Comparison of ENCODE assay signal across 15 cellular contexts in the genomic region with DNA sequence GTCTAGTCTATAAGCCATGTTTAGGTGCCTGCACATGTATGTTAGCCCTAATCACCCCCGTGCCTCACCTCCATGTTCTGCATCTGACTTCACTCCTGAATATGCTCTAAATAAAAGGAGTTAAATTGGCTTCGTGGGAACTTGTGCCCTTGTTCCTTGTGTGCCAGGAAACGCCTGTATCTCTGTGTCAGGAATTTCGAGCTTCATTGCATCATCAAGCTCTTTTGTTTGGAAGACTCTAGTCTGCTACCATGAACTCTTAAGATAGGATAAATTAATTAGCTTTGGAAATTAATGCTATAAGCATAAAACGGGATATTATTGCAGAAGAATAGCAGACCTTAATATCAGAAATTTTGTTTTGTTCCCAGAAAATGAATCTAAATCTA.
"Had no signal": no experiment of that assay in that cellular context is flagged by ENCODE, and none has a peak within 500 bp of the region (broad histone marks: within the 10 kb centered on the region; RNA-seq: fewer than 3 reads in every experiment).

No MANE protein-coding gene starts in this region.

- H3K9me3 ChIP-seq: heart right ventricle, lower lobe of right lung, spleen had no signal

- H3K36me3 ChIP-seq: brain microvascular endothelial cell, heart right ventricle, lower lobe of right lung, spleen had no signal

- H3K4me1 ChIP-seq: heart right ventricle, lower lobe of right lung, spleen had no signal

- DNase-seq: activated CD4-positive, alpha-beta T cell treated with anti-CD3 and anti-CD28 coated beads, Interleukin-2, amount 50 U/mL, for 1 hour; activated CD4-positive, CD25-positive, alpha-beta regulatory T cell treated with anti-CD3 and anti-CD28 coated beads, Interleukin-2, amount 50 U/mL, for 72 hours; activated gamma-delta T cell treated with Interleukin-2 at 50 U/mL for 16 hours; activated T-cell treated with anti-CD3 and anti-CD28 coated beads, Interleukin-2, amount 50 U/mL, for 1 hour; brain microvascular endothelial cell; effector CD8-positive, alpha-beta T cell; heart right ventricle; kidney; lower lobe of right lung; naive thymus-derived CD4-positive, alpha-beta T cell; retina; spleen; stimulated activated CD4-positive, alpha-beta T cell treated with anti-CD3 and anti-CD28 coated beads, Interleukin-4, amount 100 ng/mL, for 1 hour; stimulated activated naive CD4-positive, alpha-beta T cell treated with Interleukin-2 at 50 U/mL for 16 hours had no signal

- H3K27me3 ChIP-seq: brain microvascular endothelial cell, spleen had no signal

- H3K27ac ChIP-seq: brain microvascular endothelial cell, heart right ventricle, lower lobe of right lung, spleen had no signal

- ATAC-seq: left lobe of liver; lower lobe of right lung; naive thymus-derived CD4-positive, alpha-beta T cell had no signal

- H3K4me3 ChIP-seq: heart right ventricle, lower lobe of right lung, spleen had no signal
